Comparison of ENCODE assay signal across 1 cellular context in genomic region chr3:58383476-58383875, GRCh38.
A peak's percentile ranks its signal among the peaks of the same experiment; 100 is the strongest.
TF ChIP-seq lines count a peak whose summit lies in the region.

No MANE protein-coding gene starts in this region.

TF ChIP-seq in IMR-90, 13 proteins besides CTCF, POLR2A, EP300 and RAD21:
- no peak for TF ChIP-seq MAZ (IDR thresholded peaks at IDR 0.05; ENCODE audit: borderline replicate concordance, low read depth, low read length)
- no peak for TF ChIP-seq FOS (IDR thresholded peaks at IDR 0.05; ENCODE audit: low read depth, low read length)
- TF ChIP-seq USF2 (IDR thresholded peaks at IDR 0.05; ENCODE audit: low read depth, low read length) = no peak
- no peak for TF ChIP-seq RFX5 (IDR thresholded peaks at IDR 0.05; ENCODE audit: low read depth, low read length)
- peak; percentile 51 for TF ChIP-seq MAFK (IDR thresholded peaks at IDR 0.05; ENCODE audit: low read depth, low read length)
